In the genomic region with DNA sequence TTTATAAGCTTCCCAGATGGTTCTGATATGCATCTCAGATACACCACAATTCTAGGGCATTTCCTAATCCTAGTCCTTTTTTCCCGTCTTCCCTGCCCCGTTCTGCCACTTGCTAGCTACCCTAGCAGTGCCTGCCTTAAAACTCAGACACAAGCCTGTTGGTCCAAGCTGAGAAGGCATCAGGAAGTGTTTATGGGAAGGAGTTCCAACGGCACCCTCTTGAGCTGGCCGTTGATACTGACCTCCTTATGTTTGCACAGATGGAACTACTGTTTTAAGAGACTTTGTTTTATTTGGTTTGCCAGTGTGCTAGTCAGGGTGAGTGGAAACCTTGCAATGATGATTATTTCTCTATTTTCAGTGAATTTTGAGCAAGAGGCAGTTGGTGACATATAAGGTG, we compare ENCODE assay signal across 20 cellular contexts.
DNase-seq lines count a peak whose midpoint lies in the region; TF ChIP-seq lines count a peak whose summit lies in the region.
"Had no signal": no experiment of that assay in that cellular context is flagged by ENCODE, and none has a peak within 500 bp of the region (broad histone marks: within the 10 kb centered on the region; RNA-seq: fewer than 3 reads in every experiment).

No MANE protein-coding gene starts in this region.

- no peaks in the 10 kb centered on the region for H3K9me3 Mint-ChIP-seq in osteocyte (ENCODE audit: unreplicated experiment)
- H3K9me3 Mint-ChIP-seq: CD14-positive monocyte had no signal

- peak overlapping the region; percentile 98 for H3K27ac Mint-ChIP-seq in osteocyte (ENCODE audit: unreplicated experiment)
- H3K27ac Mint-ChIP-seq: brain had no signal

- peaks cover 87% of the 10 kb centered on the region for H3K4me1 Mint-ChIP-seq in osteocyte (ENCODE audit: unreplicated experiment)
- H3K4me1 Mint-ChIP-seq: CD14-positive monocyte had no signal

- H3K4me3 Mint-ChIP-seq in osteocyte (ENCODE audit: unreplicated experiment) = peak overlapping the region; percentile 34
- H3K4me3 Mint-ChIP-seq: brain, CD14-positive monocyte had no signal

- TF ChIP-seq CTCF in osteocyte (IDR thresholded peaks at IDR 0.05) (peak; percentile 39), lower leg skin (IDR thresholded peaks at IDR 0.05) (no peak)

- TF ChIP-seq POLR2A in lower leg skin (IDR thresholded peaks at IDR 0.05) = no peak

- DNase-seq in EH (ENCODE audit: low read depth) = peak; percentile 71
- DNase-seq in RPMI7951 (ENCODE audit: low read depth) = peak; percentile 58
- peak; percentile 15 for DNase-seq in dermis blood vessel endothelial cell
- no peak for DNase-seq in osteocyte (ENCODE audit: extremely low spot score, unreplicated experiment)
- no peak for DNase-seq in lower leg skin (ENCODE audit: low spot score in 2 of 2)
- no peak for DNase-seq in NOMO-1 (lab: John Stamatoyannopoulos, UW; ENCODE audit: unreplicated experiment in 2 of 2)
- no peak for DNase-seq in retina
- no peak for DNase-seq in activated CD4-positive, CD25-positive, alpha-beta regulatory T cell treated with anti-CD3 and anti-CD28 coated beads, Interleukin-2, amount 50 U/mL, for 72 hours
- DNase-seq: activated CD4-positive, alpha-beta T cell treated with anti-CD3 and anti-CD28 coated beads for 4 hours; DND-41; effector CD4-positive, alpha-beta T cell; foreskin melanocyte; NCI-H1694; NCI-H2227 treated with DMSO at 0.1 percent for 48 hours; ovary; sigmoid colon; stimulated activated CD4-positive, alpha-beta T cell treated with anti-CD3 and anti-CD28 coated beads, Interleukin-4, amount 100 ng/mL, for 4 hours; testis had no signal

- H3K27me3 Mint-ChIP-seq in osteocyte (ENCODE audit: unreplicated experiment) = no peaks in the 10 kb centered on the region
- H3K27me3 Mint-ChIP-seq: brain had no signal

- intact Hi-C loops in lower leg skin (cut with DNase I; ENCODE audit: low total_unique reads) = no loop called here

- no peak overlapping the region for H3K4me3 ChIP-seq in lower leg skin (ENCODE audit: low read depth, poor library complexity, severe bottlenecking)
- H3K4me3 ChIP-seq: ovary, sigmoid colon, testis had no signal

- H3K36me3 Mint-ChIP-seq in osteocyte (ENCODE audit: unreplicated experiment) = peaks cover 14% of the 10 kb centered on the region

- WGBS in lower leg skin, 2 donors = 74 to 86% methylated on average over 4 of the region's 4 CpGs

Comparison
In these comparisons a context has a peak if more than half of its experiments do, and no peak if none do; other contexts are left out.
1. DNase-seq: peak in EH (single experiment), RPMI7951 (single experiment) and dermis blood vessel endothelial cell (single experiment); none in osteocyte (single experiment), lower leg skin (0 of 2), NOMO-1 (0 of 2), retina (single experiment) and activated CD4-positive, CD25-positive, alpha-beta regulatory T cell treated with anti-CD3 and anti-CD28 coated beads, Interleukin-2, amount 50 U/mL, for 72 hours (single experiment).